ENCODE assay signal across 2 cellular contexts in genomic region chr7:81526971-81527370, GRCh38.
TF ChIP-seq lines count a peak whose summit lies in the region.

No MANE protein-coding gene starts in this region.

TF ChIP-seq in A549, 52 proteins besides CTCF, POLR2A, EP300 and RAD21 (continued from another document):
- TF ChIP-seq BCL3 (IDR thresholded peaks at IDR 0.05) (no peak), MAFK (IDR thresholded peaks at IDR 0.05; ENCODE audit: partially characterized antibody) (no peak), MAX (IDR thresholded peaks at IDR 0.05) (no peak), ELK1 (IDR thresholded peaks at IDR 0.05; ENCODE audit: low read depth, low read length) (no peak), KDM5A (IDR thresholded peaks at IDR 0.05) (no peak), RNF2 (IDR thresholded peaks at IDR 0.05; ENCODE audit: borderline replicate concordance, low read depth) (no peak), PBX3 (IDR thresholded peaks at IDR 0.05) (no peak), EHMT2 (IDR thresholded peaks at IDR 0.05; ENCODE audit: low read depth) (no peak), ESRRA (IDR thresholded peaks at IDR 0.05; ENCODE audit: borderline replicate concordance, low read length) (no peak), HEYL (CRISPR knock-in tag; IDR thresholded peaks at IDR 0.05) (no peak), GATA3 (IDR thresholded peaks at IDR 0.05; ENCODE audit: borderline replicate concordance) (no peak), ZSCAN20 (CRISPR knock-in tag; IDR thresholded peaks at IDR 0.05) (no peak), KDM1A (IDR thresholded peaks at IDR 0.05; ENCODE audit: low read depth) (no peak), REST (IDR thresholded peaks at IDR 0.05) (no peak)

TF ChIP-seq in GM12878, 131 proteins besides CTCF, POLR2A, EP300 and RAD21 (continued from another document):
- TF ChIP-seq CUX1 (IDR thresholded peaks at IDR 0.05; ENCODE audit: insufficient replicate concordance, low read depth, low read length): no peak
- TF ChIP-seq BCL3 (IDR thresholded peaks at IDR 0.05; ENCODE audit: borderline replicate concordance, insufficient read depth, low read depth, low read length, poor library complexity, severe bottlenecking): no peak
- no peak for TF ChIP-seq ZNF24 (IDR thresholded peaks at IDR 0.05)
- TF ChIP-seq BRCA1 (IDR thresholded peaks at IDR 0.05; ENCODE audit: low read depth, low read length): no peak
- no peak for TF ChIP-seq POU2F2 (IDR thresholded peaks at IDR 0.05; ENCODE audit: borderline replicate concordance, low read depth, low read length)
- no peak for TF ChIP-seq BCLAF1 (IDR thresholded peaks at IDR 0.05)
- TF ChIP-seq NR2C1 (IDR thresholded peaks at IDR 0.05): no peak
- no peak for TF ChIP-seq POLR2AphosphoS2 (IDR thresholded peaks at IDR 0.05; ENCODE audit: low read depth, low read length)
- no peak for TF ChIP-seq FOS (IDR thresholded peaks at IDR 0.05; ENCODE audit: borderline replicate concordance, extremely low read depth, insufficient read length)
- no peak for TF ChIP-seq SRF (IDR thresholded peaks at IDR 0.05; ENCODE audit: low read depth in 2 of 2, low read length in 2 of 2)
